18 cellular contexts compared by ENCODE assay signal in the genomic region with DNA sequence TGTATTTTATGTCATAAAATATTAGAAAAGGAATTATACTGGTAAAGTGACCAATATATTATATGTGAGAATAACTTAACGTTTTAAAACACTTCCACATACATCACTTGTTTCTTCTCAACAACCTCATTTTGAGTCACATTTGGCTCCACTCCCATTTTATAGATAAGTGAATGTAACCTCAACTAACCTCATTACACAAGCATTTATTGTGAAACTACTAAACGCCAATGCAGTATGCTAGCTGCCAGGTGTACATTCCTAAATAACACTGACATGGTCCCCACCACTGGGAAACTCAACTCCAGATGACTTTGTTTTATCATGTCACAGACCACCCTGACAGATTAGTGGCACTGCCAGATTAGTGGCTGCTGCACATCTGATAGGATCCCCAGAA.
DNase-seq lines count a peak whose midpoint lies in the region; FAIRE-seq and TF ChIP-seq lines count a peak whose summit lies in the region.
"Had no signal": no experiment of that assay in that cellular context is flagged by ENCODE, and none has a peak within 500 bp of the region (broad histone marks: within the 10 kb centered on the region; RNA-seq: fewer than 3 reads in every experiment).

No MANE protein-coding gene starts in this region.

- H3K9me3 Mint-ChIP-seq in MCF 10A (ENCODE audit: unreplicated experiment), result no peaks in the 10 kb centered on the region

- dilution Hi-C loops in mammary epithelial cell (cut with HindIII; ENCODE audit: low sequenced_read_pairs), result no loop called here

- CTCF ChIA-PET in MCF 10A (lab: Yijun Ruan, JAX), result no interaction called here
- CTCF ChIA-PET in mammary epithelial cell (lab: Charles Lee; ENCODE audit: low non-redundant PET), result no interaction called here

- H3K27ac Mint-ChIP-seq in MCF 10A (ENCODE audit: low read depth, unreplicated experiment), result no peak overlapping the region
- H3K27ac Mint-ChIP-seq: B cell; CD8-positive, alpha-beta T cell had no signal

- no peak for FAIRE-seq in urothelium cell line (lab: Jason Lieb, UNC)
- FAIRE-seq: H1, K562 had no signal

- peaks cover 7% of the 10 kb centered on the region for H3K9me3 ChIP-seq in mammary epithelial cell (replicated peaks; ENCODE audit: insufficient read depth, low read length)
- H3K9me3 ChIP-seq: BLaER1 treated with 17β-estradiol and CSF1 and Interleukin-3, amounts not matched to agents 10 nM and 100 nM; HAP-1 had no signal

- no peak overlapping the region for H3K4me2 ChIP-seq in mammary epithelial cell (ENCODE audit: insufficient read depth, low read depth, low read length)
- H3K4me2 ChIP-seq: BLaER1 treated with 17β-estradiol and CSF1 and Interleukin-3, amounts not matched to agents 10 nM and 100 nM had no signal

- no peak overlapping the region for H3K27ac ChIP-seq in mammary epithelial cell (ENCODE audit: insufficient read depth, low read depth, low read length)
- H3K27ac ChIP-seq: BLaER1 treated with 17β-estradiol and CSF1 and Interleukin-3, amounts not matched to agents 10 nM and 100 nM had no signal

- no peak overlapping the region for H2AFZ ChIP-seq in mammary epithelial cell (ENCODE audit: low read depth, low read length)

- H3K27me3 Mint-ChIP-seq in MCF 10A (ENCODE audit: insufficient read depth, unreplicated experiment), result no peaks in the 10 kb centered on the region
- H3K27me3 Mint-ChIP-seq: B cell had no signal

- no peak overlapping the region for H3K4me3 ChIP-seq in mammary epithelial cell (replicated peaks in 1 of 3; ENCODE audit: insufficient read depth in 1 of 3, low read depth in 2 of 3, low read length in 3 of 3)
- H3K4me3 ChIP-seq: BLaER1 treated with 17β-estradiol and CSF1 and Interleukin-3, amounts not matched to agents 10 nM and 100 nM; HAP-1; K562 had no signal

- DNase-seq in MCF 10A (ENCODE audit: unreplicated experiment), result peak; percentile 45
- DNase-seq in mammary epithelial cell, result no peak
- DNase-seq in H4 (ENCODE audit: low spot score), result peak; percentile 37
- peak; percentile 1 for DNase-seq in amniotic epithelial cell (ENCODE audit: low read depth)
- DNase-seq in urothelium cell line (ENCODE audit: low spot score), result peak; percentile 4
- DNase-seq in GM19240 (ENCODE audit: insufficient read length, low spot score), result no peak
- DNase-seq in DMS114 treated with DMSO at 0.1 percent for 48 hours (lab: John Stamatoyannopoulos, UW; ENCODE audit: unreplicated experiment), result no peak
- DNase-seq: Calu3; CD8-positive, alpha-beta T cell; DMS153; DMS79 treated with DMSO at 0.1 percent for 48 hours; GF-D8; IMR-90 had no signal

- no peaks in the 10 kb centered on the region for H4K20me1 ChIP-seq in mammary epithelial cell (ENCODE audit: insufficient read depth, low read length)
- H4K20me1 ChIP-seq: BLaER1 treated with 17β-estradiol and CSF1 and Interleukin-3, amounts not matched to agents 10 nM and 100 nM had no signal

- H3K4me1 ChIP-seq in mammary epithelial cell (ENCODE audit: insufficient read depth, low read length), result no peaks in the 10 kb centered on the region
- H3K4me1 ChIP-seq: BLaER1 treated with 17β-estradiol and CSF1 and Interleukin-3, amounts not matched to agents 10 nM and 100 nM; HAP-1 had no signal

- H3K9ac ChIP-seq in mammary epithelial cell (ENCODE audit: insufficient read depth, low read length), result no peak overlapping the region
- H3K9ac ChIP-seq: BLaER1 treated with 17β-estradiol and CSF1 and Interleukin-3, amounts not matched to agents 10 nM and 100 nM had no signal

- intact Hi-C loops in MCF 10A (cut with micrococcal nuclease) (no loop called here), mammary epithelial cell (cut with micrococcal nuclease) (no loop called here)

- TF ChIP-seq CTCF in MCF 10A (IDR thresholded peaks at IDR 0.05; ENCODE audit: unreplicated experiment), result no peak
- TF ChIP-seq CTCF in mammary epithelial cell (conservative IDR thresholded peaks at IDR 0.05 in 1 of 2, IDR thresholded peaks at IDR 0.05 in 1 of 2; ENCODE audit: extremely low read depth in 1 of 2, insufficient read depth in 1 of 2, low read depth in 1 of 2, low read length in 2 of 2), result no peak

- in situ Hi-C loops in mammary epithelial cell (cut with MboI; ENCODE audit: low sequenced_read_pairs in 2 of 2), result no loop called here

- no peaks in the 10 kb centered on the region for H3K27me3 ChIP-seq in mammary epithelial cell (ENCODE audit: insufficient read depth, low read length)
- H3K27me3 ChIP-seq: BLaER1 treated with 17β-estradiol and CSF1 and Interleukin-3, amounts not matched to agents 10 nM and 100 nM had no signal

- H3K79me2 ChIP-seq in mammary epithelial cell (ENCODE audit: insufficient read depth, low read length), result no peaks in the 10 kb centered on the region

- H3K4me1 Mint-ChIP-seq in MCF 10A (ENCODE audit: insufficient read depth, unreplicated experiment), result peaks cover 15% of the 10 kb centered on the region
- H3K4me1 Mint-ChIP-seq: B cell had no signal

- whole genome bisulfite sequencing in mammary epithelial cell (ENCODE audit: low coverage, missing lambda C conversion rate), result 8% methylated on average over 2 of the region's 2 CpGs

- BruUV-seq in MCF 10A (replicated peaks; lab: Mats Ljungman, UMichigan), result no TSS peak
- no TSS peak for BruUV-seq in mammary epithelial cell (replicated peaks; lab: Mats Ljungman, UMichigan)

- POLR2A ChIA-PET in MCF 10A (lab: Yijun Ruan, JAX), result interaction anchor here (0.8 to 1.1 kb wide), 2 partner anchors 10 to 13 kb away, joined by 3 to 5 read pairs; no protein-coding TSS in a partner anchor

- H3K4me3 Mint-ChIP-seq in MCF 10A (ENCODE audit: unreplicated experiment), result no peak overlapping the region
- H3K4me3 Mint-ChIP-seq: B cell; CD8-positive, alpha-beta T cell had no signal

- no peaks in the 10 kb centered on the region for H3K36me3 Mint-ChIP-seq in MCF 10A (ENCODE audit: insufficient read depth, unreplicated experiment)
- H3K36me3 Mint-ChIP-seq: CD8-positive, alpha-beta T cell had no signal

- H3K36me3 ChIP-seq in mammary epithelial cell (ENCODE audit: insufficient read depth, low read length), result no peaks in the 10 kb centered on the region
- H3K36me3 ChIP-seq: BLaER1 treated with 17β-estradiol and CSF1 and Interleukin-3, amounts not matched to agents 10 nM and 100 nM; HAP-1 had no signal

Comparison
In these comparisons a context has a peak if more than half of its experiments do, and no peak if none do; other contexts are left out.
1. DNase-seq: peak in MCF 10A (single experiment), H4 (single experiment), amniotic epithelial cell (single experiment) and urothelium cell line (single experiment); none in mammary epithelial cell (single experiment), GM19240 (single experiment) and DMS114 treated with DMSO at 0.1 percent for 48 hours (single experiment).